Comparison of ENCODE assay signal across 2 cellular contexts in genomic region chr2:85468704-85469349, GRCh38.
TF ChIP-seq lines count a peak whose summit lies in the region.

No MANE protein-coding gene starts in this region.

TF ChIP-seq in A549, 52 proteins besides CTCF, POLR2A, EP300 and RAD21 (continued from another document):
- TF ChIP-seq CEBPB (IDR thresholded peaks at IDR 0.05) (peak in 1 of 2 experiments; percentile 82), MAX (IDR thresholded peaks at IDR 0.05) (peak; percentile 34; the same call in 1 of the 2 replicates)

TF ChIP-seq in HCT116, 20 proteins besides CTCF, POLR2A, EP300 and RAD21:
- TF ChIP-seq REST (IDR thresholded peaks at IDR 0.05; ENCODE audit: low read depth) (no peak), JUND (IDR thresholded peaks at IDR 0.05) (no peak; the same call in 1 of the 2 replicates), FOSL1 (IDR thresholded peaks at IDR 0.05; ENCODE audit: low read depth) (no peak), ELF1 (IDR thresholded peaks at IDR 0.05; ENCODE audit: borderline replicate concordance, low read depth) (no peak), SP1 (IDR thresholded peaks at IDR 0.05; ENCODE audit: low read depth) (peak; percentile 54; the same call in 1 of the 2 replicates), YY1 (IDR thresholded peaks at IDR 0.05; ENCODE audit: extremely low read depth, insufficient replicate concordance, low read depth, low read length) (no peak), SRF (IDR thresholded peaks at IDR 0.05; ENCODE audit: low read depth) (peak; percentile 80; the same call in 1 of the 2 replicates), ZNF274 (IDR thresholded peaks at IDR 0.05; ENCODE audit: low read depth, low read length) (no peak), POLR2AphosphoS5 (IDR thresholded peaks at IDR 0.05; ENCODE audit: low read depth, low read length) (peak; percentile 29; the same call in 1 of the 2 replicates), EZH2phosphoT487 (IDR thresholded peaks at IDR 0.05; ENCODE audit: borderline replicate concordance) (no peak), CBX3 (IDR thresholded peaks at IDR 0.05; ENCODE audit: low read depth) (0 out of 2 replicates have a peak, but pooled peaks have one; percentile 3), MAX (IDR thresholded peaks at IDR 0.05) (no peak), CEBPB (IDR thresholded peaks at IDR 0.05; ENCODE audit: low read depth) (no peak; the same call in 1 of the 2 replicates), EGR1 (IDR thresholded peaks at IDR 0.05; ENCODE audit: low read depth) (no peak), TCF7L2 (IDR thresholded peaks at IDR 0.05; ENCODE audit: borderline replicate concordance, extremely low read depth, insufficient read depth, insufficient read length) (peak; percentile 90), ATF3 (IDR thresholded peaks at IDR 0.05) (no peak), SIN3A (IDR thresholded peaks at IDR 0.05; ENCODE audit: low read depth) (no peak), ZFX (IDR thresholded peaks at IDR 0.05) (no peak), EZH2 (IDR thresholded peaks at IDR 0.05) (no peak), ZBTB33 (IDR thresholded peaks at IDR 0.05; ENCODE audit: extremely low read depth, insufficient replicate concordance, low read length) (no peak)
